27 cellular contexts compared by ENCODE assay signal in genomic region chr5:81350507-81350906, GRCh38. TPM values are rescaled to one million over a fixed set of nuclear protein-coding genes. Genes with fewer than 3 reads are reported as not detected.
"Had no signal": no experiment of that assay in that cellular context is flagged by ENCODE, and none has a peak within 500 bp of the region (broad histone marks: within the 10 kb centered on the region; RNA-seq: fewer than 3 reads in every experiment).

No MANE protein-coding gene starts in this region.

- H3K27ac ChIP-seq: KMS-11, PC-9, Peyer's patch, SJCRH30 had no signal

- H3K9ac ChIP-seq: KMS-11, SK-N-SH had no signal

- DNase-seq: IMR-90, Kasumi-1, MM.1S, NCI-H1092 treated with DMSO at 0.1 percent for 48 hours, NCI-H1436, NCI-H187, NCI-H2029, NCI-H2081 treated with DMSO at 0.1 percent for 48 hours, NCI-H2171, NCI-H226, NCI-H446, NCI-H510A, NCI-H524 treated with DMSO at 0.1 percent for 48 hours, NCI-H69, NCI-H774, OCI-M1, PC-9, Peyer's patch, SHP77 treated with DMSO at 0.1 percent for 48 hours, SJCRH30, SK-N-SH had no signal

- H2AFZ ChIP-seq: PC-9 had no signal

- H3K36me3 ChIP-seq: Peyer's patch, SJCRH30 had no signal

- H3K4me3 ChIP-seq: PC-9, Peyer's patch, SJCRH30 had no signal

- H3K4me1 ChIP-seq: SJCRH30 had no signal

- H3K4me2 ChIP-seq: KMS-11, PC-9, SK-N-SH had no signal

- FAIRE-seq: HepG2 had no signal

- H3K27me3 ChIP-seq: Peyer's patch, SJCRH30 had no signal

- ATAC-seq: HepG2, Right ventricle myocardium inferior had no signal

- H3K9me3 ChIP-seq: Peyer's patch, SJCRH30, SK-N-SH had no signal

RNA-seq across cellular contexts. Expression of gene ACOT12, which starts 43.4 kb away (rescaled TPM):
- total RNA-seq: HepG2, HT1080, IMR-90, M059J, PC-9, Right ventricle myocardium inferior, RPMI7951 had no signal
- polyA plus RNA-seq: HepG2, IMR-90 had no signal
